Comparison of ENCODE assay signal across 11 cellular contexts in genomic region chr2:73980566-73980965, GRCh38. TPM values are rescaled to one million over a fixed set of nuclear protein-coding genes. Genes with fewer than 3 reads are reported as not detected.
DNase-seq lines count a peak whose midpoint lies in the region; ATAC-seq, FAIRE-seq and TF ChIP-seq lines count a peak whose summit lies in the region.
"Had no signal": no experiment of that assay in that cellular context is flagged by ENCODE, and none has a peak within 500 bp of the region (broad histone marks: within the 10 kb centered on the region; RNA-seq: fewer than 3 reads in every experiment).

No MANE protein-coding gene starts in this region.

- peaks cover 43% of the 10 kb centered on the region for H3K4me1 ChIP-seq in A549
- peaks cover 10 to 12% of the 10 kb centered on the region in 2 donors for H3K4me1 ChIP-seq in neuronal stem cell (ENCODE audit: control insufficient read depth in 2 of 2, insufficient read depth in 1 of 2, low read depth in 1 of 2, low read length in 2 of 2)

- DNase-seq in A549 (ENCODE audit: low read depth in 1 of 2, low spot score in 1 of 2) (no peak), GM12864 (ENCODE audit: low read depth) (no peak), left colon (no peak), islet precursor cell (no peak), neuronal stem cell (ENCODE audit: low spot score) (no peak)
- no peak for DNase-seq in activated CD4-positive, alpha-beta memory T cell treated with anti-CD3 and anti-CD28 coated beads, Interleukin-2, amount 10 ng/mL, durations not matched to agents 7 days and 5 days
- DNase-seq: activated CD8-positive, alpha-beta memory T cell treated with anti-CD3 and anti-CD28 coated beads, Interleukin-2, amount 50 U/mL, for 4 hours; NCI-H2081 treated with DMSO at 0.1 percent for 48 hours had no signal

- no peaks in the 10 kb centered on the region for H3K9me3 ChIP-seq in A549
- no peaks in the 10 kb centered on the region for H3K9me3 ChIP-seq in neuronal stem cell (replicated peaks in 1 of 2; ENCODE audit: control insufficient read depth in 2 of 2, insufficient read depth in 1 of 2, low read depth in 1 of 2, low read length in 2 of 2)
- H3K9me3 ChIP-seq: colonic mucosa had no signal

- H3K9ac ChIP-seq in neuronal stem cell (ENCODE audit: low read depth, low read length, poor library complexity): no peak overlapping the region

- no peak overlapping the region for H3K18ac ChIP-seq in neuronal stem cell (ENCODE audit: low read length)

- H3K4ac ChIP-seq in neuronal stem cell (ENCODE audit: low read length): no peak overlapping the region

- H2BK15ac ChIP-seq in neuronal stem cell (ENCODE audit: low read length): no peak overlapping the region

- H3K4me3 ChIP-seq in A549 (peak overlapping the region; percentile 50), GM12864 (ENCODE audit: low read depth, low read length) (peak overlapping the region; percentile 81), neuronal stem cell (ENCODE audit: low read length in 2 of 2) (no peak overlapping the region)

- H3K27me3 Mint-ChIP-seq in activated CD4-positive, alpha-beta memory T cell treated with anti-CD3 and anti-CD28 coated beads, Interleukin-2, amount 10 ng/mL, durations not matched to agents 7 days and 5 days: peaks cover 19% of the 10 kb centered on the region

- peaks cover 2 to 57% (median 12%) of the 10 kb centered on the region in 3 experiments for H3K27me3 ChIP-seq in neuronal stem cell (ENCODE audit: control insufficient read depth in 3 of 3, insufficient read depth in 3 of 3, low read depth in 1 of 3, low read length in 3 of 3)
- H3K27me3 ChIP-seq: colonic mucosa had no signal

- TF ChIP-seq POLR2A in A549 (IDR thresholded peaks at IDR 0.05; ENCODE audit: low read length): no peak

- no peak overlapping the region for H3K14ac ChIP-seq in neuronal stem cell (ENCODE audit: low read length)

- no peak overlapping the region for H4K8ac ChIP-seq in neuronal stem cell (ENCODE audit: low read depth, low read length)

- no peak overlapping the region for H2BK5ac ChIP-seq in neuronal stem cell (ENCODE audit: low read length)

- CTCF ChIA-PET in A549 (lab: Yijun Ruan, JAX): interaction anchor here (0.5 kb wide), 1 partner anchor 247 kb away, joined by 3 read pairs; no protein-coding TSS in a partner anchor
- CTCF ChIA-PET in activated CD4-positive, alpha-beta memory T cell treated with anti-CD3 and anti-CD28 coated beads, Interleukin-2, amount 10 ng/mL, durations not matched to agents 7 days and 5 days (lab: Charles Lee): interaction anchor here (0.7 to 0.8 kb wide), 2 partner anchors 28 to 140 kb away, joined by 3 read pairs; no protein-coding TSS in a partner anchor

- 72% methylated on average over 2 of the region's 2 CpGs for WGBS in A549 (ENCODE audit: missing lambda C conversion rate)
- no CpG with 5 or more reads among the region's 2 CpGs for WGBS in neuronal stem cell (ENCODE audit: extremely low coverage in 2 of 2, insufficient read length in 2 of 2, insufficient replicate concordance in 1 of 2), 2 donors

- no peak overlapping the region for H2BK12ac ChIP-seq in neuronal stem cell (ENCODE audit: low read length)

- no peak for TF ChIP-seq CTCF in A549 (IDR thresholded peaks at IDR 0.05)
- TF ChIP-seq CTCF in GM12864 (IDR thresholded peaks at IDR 0.05; ENCODE audit: low read depth, low read length, missing control alignments): no peak

- no peak for TF ChIP-seq RAD21 in A549 (conservative IDR thresholded peaks at IDR 0.05 in 1 of 2, IDR thresholded peaks at IDR 0.05 in 1 of 2)

- no peak overlapping the region for H2AFZ ChIP-seq in neuronal stem cell (ENCODE audit: low read length)

- H3K27ac Mint-ChIP-seq in activated CD4-positive, alpha-beta memory T cell treated with anti-CD3 and anti-CD28 coated beads, Interleukin-2, amount 10 ng/mL, durations not matched to agents 7 days and 5 days: no peak overlapping the region

- H3K36me3 Mint-ChIP-seq in activated CD4-positive, alpha-beta memory T cell treated with anti-CD3 and anti-CD28 coated beads, Interleukin-2, amount 10 ng/mL, durations not matched to agents 7 days and 5 days (ENCODE audit: low read depth): no peaks in the 10 kb centered on the region

- TF ChIP-seq EP300 in A549 (IDR thresholded peaks at IDR 0.05): no peak

- H3K4me3 Mint-ChIP-seq in activated CD4-positive, alpha-beta memory T cell treated with anti-CD3 and anti-CD28 coated beads, Interleukin-2, amount 10 ng/mL, durations not matched to agents 7 days and 5 days: peak overlapping the region; percentile 61

- H3K27ac ChIP-seq in A549 (peak overlapping the region; percentile 72 to 85; a peak in 4 of 6 replicates), neuronal stem cell (replicated peaks; ENCODE audit: low read length) (no peak overlapping the region)

- ATAC-seq in A549 (no peak), left colon (peak; percentile 10), HG03039 (IDR thresholded peaks at IDR 0.05; ENCODE audit: unreplicated experiment) (no peak), GM21360 (IDR thresholded peaks at IDR 0.05; ENCODE audit: unreplicated experiment) (no peak)

- no peak overlapping the region for H4K91ac ChIP-seq in neuronal stem cell (ENCODE audit: low read depth, low read length, poor library complexity)

- no peak overlapping the region for H3K23ac ChIP-seq in neuronal stem cell (ENCODE audit: low read depth, low read length, poor library complexity)

- no peak for FAIRE-seq in A549 (lab: Jason Lieb, UNC)

- H3K79me1 ChIP-seq in neuronal stem cell (ENCODE audit: low read depth, low read length): no peaks in the 10 kb centered on the region

- no peaks in the 10 kb centered on the region for H3K36me3 ChIP-seq in neuronal stem cell (replicated peaks in 1 of 2; ENCODE audit: control insufficient read depth in 2 of 2, insufficient read depth in 2 of 2, low read length in 2 of 2)
- H3K36me3 ChIP-seq: colonic mucosa had no signal

- H2AK5ac ChIP-seq in neuronal stem cell (ENCODE audit: low read depth, low read length): no peak overlapping the region

- intact Hi-C loops in left colon (cut with DNase I, micrococcal nuclease): loop anchor here in 1 of 2 donors (5.0 kb wide), 1 partner anchor 53 kb away; the partner anchor contains the start of gene DGUOK

- H2BK120ac ChIP-seq in neuronal stem cell (ENCODE audit: low read depth, low read length): no peak overlapping the region

- H3K4me1 Mint-ChIP-seq in activated CD4-positive, alpha-beta memory T cell treated with anti-CD3 and anti-CD28 coated beads, Interleukin-2, amount 10 ng/mL, durations not matched to agents 7 days and 5 days: peaks cover 46% of the 10 kb centered on the region

- H3K9me3 Mint-ChIP-seq in activated CD4-positive, alpha-beta memory T cell treated with anti-CD3 and anti-CD28 coated beads, Interleukin-2, amount 10 ng/mL, durations not matched to agents 7 days and 5 days: no peaks in the 10 kb centered on the region

- H3K4me2 ChIP-seq in A549: peak overlapping the region; percentile 80
- no peak overlapping the region for H3K4me2 ChIP-seq in neuronal stem cell (ENCODE audit: insufficient read depth, low read length, poor library complexity, severe bottlenecking)

- POLR2A ChIA-PET in A549 (lab: Yijun Ruan, JAX): no interaction called here
- POLR2A ChIA-PET in activated CD4-positive, alpha-beta memory T cell treated with anti-CD3 and anti-CD28 coated beads, Interleukin-2, amount 10 ng/mL, durations not matched to agents 7 days and 5 days (lab: Charles Lee): interaction anchor here (0.9 to 2.9 kb wide), 6 partner anchors 10 to 197 kb away, joined by 3 to 14 read pairs (median 4); no protein-coding TSS in a partner anchor

TF ChIP-seq in A549, 52 proteins besides CTCF, POLR2A, EP300 and RAD21 (continues in another document):
- no peak for TF ChIP-seq HDAC2 (IDR thresholded peaks at IDR 0.05)
- no peak for TF ChIP-seq PBX3 (IDR thresholded peaks at IDR 0.05)
- no peak for TF ChIP-seq ELK1 (IDR thresholded peaks at IDR 0.05; ENCODE audit: low read depth, low read length)
- no peak for TF ChIP-seq CHD2 (IDR thresholded peaks at IDR 0.05; ENCODE audit: low read length, partially characterized antibody)

RNA-seq across cellular contexts. Expression of gene TET3, which starts 4.1 kb away (rescaled TPM):
- polyA plus RNA-seq in A549 (2011; rRNA removed): 6.1 and 7.5 TPM in 2 replicates
- polyA plus RNA-seq in A549 (2012; cell fraction: cytosol; rRNA removed): 3.0 and 3.6 TPM in 2 replicates
- 9.1 and 9.5 TPM in 2 replicates for polyA plus RNA-seq in A549 (2012; cell fraction: nucleus; rRNA removed)
- polyA plus RNA-seq in A549 (2017; fragmentation: RNase III; extraction: RNeasy Plus Mini Kit Qiagen cat#74134 plus additional on column Dnase treatment): 4.5 to 5.2 TPM (median 4.6 TPM) in 3 replicates
- 7.8 and 10.6 TPM in 2 replicates for polyA minus RNA-seq in A549 (2011; rRNA and poly(A)+ RNA removed)
- total RNA-seq in activated CD4-positive, alpha-beta memory T cell treated with anti-CD3 and anti-CD28 coated beads, Interleukin-2, amount 10 ng/mL, durations not matched to agents 7 days and 5 days: 10 to 100 TPM; 10.1 to 10.7 TPM
- 10 to 100 TPM; 21.0 to 29.4 TPM for total RNA-seq in left colon
- polyA plus RNA-seq in neuronal stem cell (2013, experiment 1 of 2): 5.1 TPM
- 5.4 TPM for polyA plus RNA-seq in neuronal stem cell (2013, experiment 2 of 2)

RNA-seq across cellular contexts. Expression of gene DGUOK, which starts 53.9 kb away (rescaled TPM):
- 145 and 185 TPM in 2 replicates for polyA plus RNA-seq in A549 (2011; rRNA removed)
- polyA plus RNA-seq in A549 (2012; cell fraction: cytosol; rRNA removed): 151 and 179 TPM in 2 replicates
- 66.6 and 72.0 TPM in 2 replicates for polyA plus RNA-seq in A549 (2012; cell fraction: nucleus; rRNA removed)
- 128 to 131 TPM (median 129 TPM) in 3 replicates for polyA plus RNA-seq in A549 (2017; fragmentation: RNase III; extraction: RNeasy Plus Mini Kit Qiagen cat#74134 plus additional on column Dnase treatment)
- polyA minus RNA-seq in A549 (2011; rRNA and poly(A)+ RNA removed): 43.1 and 44.4 TPM in 2 replicates
- total RNA-seq in activated CD4-positive, alpha-beta memory T cell treated with anti-CD3 and anti-CD28 coated beads, Interleukin-2, amount 10 ng/mL, durations not matched to agents 7 days and 5 days: 10 to 100 TPM; 75.6 to 76.3 TPM
- total RNA-seq in left colon: 10 to 100 TPM; 47.4 to 52.6 TPM
- 175 TPM for polyA plus RNA-seq in neuronal stem cell (2013, experiment 1 of 2)
- 176 TPM for polyA plus RNA-seq in neuronal stem cell (2013, experiment 2 of 2)

Comparison
In these comparisons a context has a peak if more than half of its experiments do, and no peak if none do; other contexts are left out.
1. H3K4me3 ChIP-seq: peak in A549 (single experiment) and GM12864 (single experiment); none in neuronal stem cell (0 of 2).